ENCODE assay signal across 5 cellular contexts in genomic region chr4:78208896-78209295, GRCh38.
DNase-seq lines count a peak whose midpoint lies in the region; TF ChIP-seq lines count a peak whose summit lies in the region.
"Not testable (repeated sequence)": the region's sequence is repeated elsewhere in the genome, so short reads cannot be mapped to it uniquely, and the experiment has no call there.

No MANE protein-coding gene starts in this region.

- H3K27ac Mint-ChIP-seq in activated naive CD4-positive, alpha-beta T cell treated with anti-CD3 and anti-CD28 coated beads, Interleukin-2, amount 10 ng/mL, durations not matched to agents 7 days and 5 days, result peak overlapping the region; percentile 33

- H3K4ac ChIP-seq in mesendoderm (ENCODE audit: low read depth, low read length), result not testable (repeated sequence)

- not testable (repeated sequence) for H3K4me1 Mint-ChIP-seq in activated naive CD4-positive, alpha-beta T cell treated with anti-CD3 and anti-CD28 coated beads, Interleukin-2, amount 10 ng/mL, durations not matched to agents 7 days and 5 days

- not testable (repeated sequence) for H3K4me3 Mint-ChIP-seq in activated naive CD4-positive, alpha-beta T cell treated with anti-CD3 and anti-CD28 coated beads, Interleukin-2, amount 10 ng/mL, durations not matched to agents 7 days and 5 days

- intact Hi-C loops in esophagus muscularis mucosa (cut with DNase I), result not testable (repeated sequence)

- H2BK120ac ChIP-seq in mesendoderm (ENCODE audit: low read depth, low read length), result not testable (repeated sequence)

- peaks cover 17% of the 10 kb centered on the region for H3K79me1 ChIP-seq in mesendoderm (ENCODE audit: low read length)

- not testable (repeated sequence) for H3K27me3 Mint-ChIP-seq in activated naive CD4-positive, alpha-beta T cell treated with anti-CD3 and anti-CD28 coated beads, Interleukin-2, amount 10 ng/mL, durations not matched to agents 7 days and 5 days

- not testable (repeated sequence) for TF ChIP-seq POLR2A in esophagus muscularis mucosa (IDR thresholded peaks at IDR 0.05; ENCODE audit: low read depth)

- 94% methylated on average over 4 of the region's 4 CpGs for WGBS in esophagus muscularis mucosa
- no CpG with 5 or more reads among the region's 4 CpGs for WGBS in mesendoderm (ENCODE audit: extremely low coverage, insufficient coverage, low lambda C conversion rate)

- H3K9me3 Mint-ChIP-seq in activated naive CD4-positive, alpha-beta T cell treated with anti-CD3 and anti-CD28 coated beads, Interleukin-2, amount 10 ng/mL, durations not matched to agents 7 days and 5 days, result not testable (repeated sequence)

- H3K79me2 ChIP-seq in Loucy (ENCODE audit: insufficient read depth, low read length); mesendoderm (ENCODE audit: control insufficient read depth, insufficient read depth, low read length): not testable (repeated sequence)

- H3K27ac ChIP-seq in BLaER1 treated with 17β-estradiol and CSF1 and Interleukin-3, amounts not matched to agents 10 nM and 100 nM; esophagus muscularis mucosa (replicated peaks in 1 of 4); mesendoderm (ENCODE audit: low read depth, low read length): not testable (repeated sequence)

- H2AFZ ChIP-seq in Loucy (ENCODE audit: low read length), result peak overlapping the region; percentile 47

- CTCF ChIA-PET in activated naive CD4-positive, alpha-beta T cell treated with anti-CD3 and anti-CD28 coated beads, Interleukin-2, amount 10 ng/mL, durations not matched to agents 7 days and 5 days (lab: Charles Lee), result interaction anchor here (1.5 kb wide), 1 partner anchor 22 kb away, joined by 4 read pairs; no protein-coding TSS in a partner anchor

- H3K27me3 ChIP-seq in BLaER1 treated with 17β-estradiol and CSF1 and Interleukin-3, amounts not matched to agents 10 nM and 100 nM; Loucy (ENCODE audit: insufficient read depth, low read length, poor library complexity, severe bottlenecking); esophagus muscularis mucosa; mesendoderm (ENCODE audit: insufficient read depth, low read length, poor library complexity): not testable (repeated sequence)

- not testable (repeated sequence) for H4K20me1 ChIP-seq in BLaER1 treated with 17β-estradiol and CSF1 and Interleukin-3, amounts not matched to agents 10 nM and 100 nM; Loucy (ENCODE audit: insufficient read depth, low read length, poor library complexity, severe bottlenecking)

- H3K36me3 ChIP-seq in BLaER1 treated with 17β-estradiol and CSF1 and Interleukin-3, amounts not matched to agents 10 nM and 100 nM; Loucy (ENCODE audit: insufficient read depth, low read length); esophagus muscularis mucosa; mesendoderm (ENCODE audit: control insufficient read depth, insufficient read depth, low read length): not testable (repeated sequence)

- not testable (repeated sequence) for H3K9ac ChIP-seq in BLaER1 treated with 17β-estradiol and CSF1 and Interleukin-3, amounts not matched to agents 10 nM and 100 nM; Loucy (ENCODE audit: low read depth, low read length, poor library complexity, severe bottlenecking); mesendoderm (ENCODE audit: low read length)

- not testable (repeated sequence) for H2AK5ac ChIP-seq in mesendoderm (ENCODE audit: low read length)

- not testable (repeated sequence) for DNase-seq in activated naive CD4-positive, alpha-beta T cell treated with anti-CD3 and anti-CD28 coated beads, Interleukin-2, amount 10 ng/mL, durations not matched to agents 7 days and 5 days; mesendoderm
- DNase-seq in esophagus muscularis mucosa (ENCODE audit: extremely low spot score), result peak; percentile 26

- peaks cover 0 to 12% (median 7%) of the 10 kb centered on the region in 10 experiments; a peak in 12 of 20 replicates for H3K4me1 ChIP-seq in BLaER1 treated with 17β-estradiol and CSF1 and Interleukin-3, amounts not matched to agents 10 nM and 100 nM
- peaks cover 46% of the 10 kb centered on the region for H3K4me1 ChIP-seq in Loucy (ENCODE audit: insufficient read depth, low read length, poor library complexity, severe bottlenecking)
- H3K4me1 ChIP-seq in esophagus muscularis mucosa, result not testable (repeated sequence)
- H3K4me1 ChIP-seq in mesendoderm (ENCODE audit: control insufficient read depth, low read depth, low read length), result peaks cover 19% of the 10 kb centered on the region

- H3K36me3 Mint-ChIP-seq in activated naive CD4-positive, alpha-beta T cell treated with anti-CD3 and anti-CD28 coated beads, Interleukin-2, amount 10 ng/mL, durations not matched to agents 7 days and 5 days, result not testable (repeated sequence)

- H4K8ac ChIP-seq in mesendoderm (ENCODE audit: low read depth, low read length), result not testable (repeated sequence)

- not testable (repeated sequence) for H3F3A ChIP-seq in Loucy (ENCODE audit: low read depth)

- H3K9me2 ChIP-seq in Loucy (replicated peaks; ENCODE audit: low read depth, low read length), result not testable (repeated sequence)

- not testable (repeated sequence) for H2BK15ac ChIP-seq in mesendoderm (replicated peaks; ENCODE audit: low read depth)

- H3K4me3 ChIP-seq in BLaER1 treated with 17β-estradiol and CSF1 and Interleukin-3, amounts not matched to agents 10 nM and 100 nM; Loucy (ENCODE audit: low read length, poor library complexity, severe bottlenecking); esophagus muscularis mucosa; mesendoderm (ENCODE audit: low read length): not testable (repeated sequence)

- not testable (repeated sequence) for H4K5ac ChIP-seq in mesendoderm (ENCODE audit: low read length)

- H3K18ac ChIP-seq in mesendoderm (ENCODE audit: low read length), result peak overlapping the region; percentile 61

- not testable (repeated sequence) for TF ChIP-seq EP300 in esophagus muscularis mucosa (IDR thresholded peaks at IDR 0.05)

- H2BK5ac ChIP-seq in mesendoderm (ENCODE audit: low read length), result not testable (repeated sequence)

- not testable (repeated sequence) for H3K56ac ChIP-seq in mesendoderm (ENCODE audit: low read length)

- H3K23ac ChIP-seq in mesendoderm (ENCODE audit: low read length), result not testable (repeated sequence)

- not testable (repeated sequence) for H3K9me3 ChIP-seq in BLaER1 treated with 17β-estradiol and CSF1 and Interleukin-3, amounts not matched to agents 10 nM and 100 nM (replicated peaks in 1 of 11); Loucy (ENCODE audit: insufficient read depth, low read depth, low read length); esophagus muscularis mucosa

- peak overlapping the region in 7 of 11 experiments; percentile 8 to 53 (median 29); a peak in 11 of 22 replicates for H3K4me2 ChIP-seq in BLaER1 treated with 17β-estradiol and CSF1 and Interleukin-3, amounts not matched to agents 10 nM and 100 nM
- peak overlapping the region; percentile 33 for H3K4me2 ChIP-seq in Loucy (ENCODE audit: low read depth, low read length, poor library complexity, severe bottlenecking)
- not testable (repeated sequence) for H3K4me2 ChIP-seq in mesendoderm (ENCODE audit: low read length)

- TF ChIP-seq CTCF in Loucy (conservative IDR thresholded peaks at IDR 0.05; ENCODE audit: low read length); esophagus muscularis mucosa (IDR thresholded peaks at IDR 0.05): not testable (repeated sequence)
